Comparison of ENCODE assay signal across 13 cellular contexts in the genomic region with DNA sequence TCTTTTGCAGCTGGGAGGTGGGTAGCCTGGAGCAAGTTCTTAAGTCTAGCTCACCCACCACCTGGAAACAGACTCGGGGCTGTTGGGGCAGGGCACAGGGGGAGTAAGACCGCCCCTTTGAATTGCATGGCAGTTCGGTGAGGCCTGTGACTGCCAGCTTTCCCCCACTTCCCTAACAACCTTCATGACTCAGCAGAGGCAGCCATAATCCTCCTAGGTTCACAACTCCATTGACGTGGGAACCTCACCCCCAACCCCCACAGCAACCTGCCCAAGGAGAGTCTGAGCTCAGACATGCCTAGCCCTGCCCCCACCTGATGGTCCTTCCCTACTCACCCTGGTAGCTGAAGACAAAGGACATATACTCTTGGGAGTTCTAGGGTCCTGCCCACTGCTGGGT.
A peak's percentile ranks its signal among the peaks of the same experiment; 100 is the strongest.
DNase-seq lines count a peak whose midpoint lies in the region; ATAC-seq, FAIRE-seq and TF ChIP-seq lines count a peak whose summit lies in the region.
"Had no signal": no experiment of that assay in that cellular context is flagged by ENCODE, and none has a peak within 500 bp of the region (broad histone marks: within the 10 kb centered on the region; RNA-seq: fewer than 3 reads in every experiment).

No MANE protein-coding gene starts in this region.

- no peak for TF ChIP-seq CTCF in D721Med (IDR thresholded peaks at IDR 0.05; ENCODE audit: insufficient read depth, missing control alignments)

- POLR2A ChIA-PET in naive thymus-derived CD8-positive, alpha-beta T cell (lab: Charles Lee): interaction anchor here (1.2 to 1.6 kb wide), 2 partner anchors 39 to 88 kb away, joined by 4 read pairs; a partner anchor contains a TSS

- no peaks in the 10 kb centered on the region for H3K27me3 Mint-ChIP-seq in activated naive CD8-positive, alpha-beta T cell treated with anti-CD3 and anti-CD28 coated beads for 36 hours
- no peaks in the 10 kb centered on the region for H3K27me3 Mint-ChIP-seq in naive thymus-derived CD8-positive, alpha-beta T cell

- H3K4me1 Mint-ChIP-seq in activated naive CD8-positive, alpha-beta T cell treated with anti-CD3 and anti-CD28 coated beads for 36 hours: peaks cover 46% of the 10 kb centered on the region
- peaks cover 50 to 82% (median 74%) of the 10 kb centered on the region in 4 donors for H3K4me1 Mint-ChIP-seq in naive thymus-derived CD8-positive, alpha-beta T cell
- H3K4me1 Mint-ChIP-seq: CD14-positive monocyte had no signal

- peaks cover 26% of the 10 kb centered on the region for H3K9me3 Mint-ChIP-seq in activated naive CD8-positive, alpha-beta T cell treated with anti-CD3 and anti-CD28 coated beads for 36 hours
- H3K9me3 Mint-ChIP-seq in naive thymus-derived CD8-positive, alpha-beta T cell: peaks cover 0 to 20% (median 5%) of the 10 kb centered on the region in 9 donors

- peak; percentile 62 for FAIRE-seq in urothelium cell line (lab: Jason Lieb, UNC)
- FAIRE-seq in D721Med (lab: Jason Lieb, UNC): no peak
- FAIRE-seq: A549, HepG2, HTR-8/SVneo had no signal

- no peak overlapping the region for H3K4me3 Mint-ChIP-seq in activated naive CD8-positive, alpha-beta T cell treated with anti-CD3 and anti-CD28 coated beads for 36 hours
- H3K4me3 Mint-ChIP-seq in naive thymus-derived CD8-positive, alpha-beta T cell: peak overlapping the region in 5 of 10 donors; percentile 11 to 42 (median 30)
- H3K4me3 Mint-ChIP-seq: CD14-positive monocyte had no signal

- DNase-seq in NCI-H69 (lab: John Stamatoyannopoulos, UW) (peak; percentile 25), urothelium cell line (ENCODE audit: low spot score) (no peak), D721Med (ENCODE audit: insufficient read length, low spot score) (no peak), NCI-H1436 (lab: John Stamatoyannopoulos, UW) (no peak)
- no peak for DNase-seq in activated naive CD8-positive, alpha-beta T cell treated with anti-CD3 and anti-CD28 coated beads for 36 hours
- DNase-seq in naive thymus-derived CD8-positive, alpha-beta T cell: no peak
- DNase-seq: DMS 273 treated with DMSO at 0.1 percent for 48 hours, GOT3 had no signal

- peaks cover 75% of the 10 kb centered on the region for H3K36me3 Mint-ChIP-seq in activated naive CD8-positive, alpha-beta T cell treated with anti-CD3 and anti-CD28 coated beads for 36 hours
- H3K36me3 Mint-ChIP-seq in naive thymus-derived CD8-positive, alpha-beta T cell: peaks cover 16 to 64% (median 42%) of the 10 kb centered on the region in 3 donors
- H3K36me3 Mint-ChIP-seq: CD14-positive monocyte had no signal

- peak overlapping the region; percentile 10 for H3K27ac Mint-ChIP-seq in activated naive CD8-positive, alpha-beta T cell treated with anti-CD3 and anti-CD28 coated beads for 36 hours
- H3K27ac Mint-ChIP-seq in naive thymus-derived CD8-positive, alpha-beta T cell: peak overlapping the region in 9 of 10 donors; percentile 24 to 82 (median 68)

- ATAC-seq in naive thymus-derived CD8-positive, alpha-beta T cell: no peak
- no peak for ATAC-seq in SK-N-SH treated with all-trans-retinoic acid at 6 μM for 48 hours
- ATAC-seq: A549, HepG2 had no signal

TF ChIP-seq in SK-N-SH treated with all-trans-retinoic acid at 6 μM for 48 hours, 23 proteins besides CTCF, POLR2A, EP300 and RAD21:
- TF ChIP-seq, protein P1, sequence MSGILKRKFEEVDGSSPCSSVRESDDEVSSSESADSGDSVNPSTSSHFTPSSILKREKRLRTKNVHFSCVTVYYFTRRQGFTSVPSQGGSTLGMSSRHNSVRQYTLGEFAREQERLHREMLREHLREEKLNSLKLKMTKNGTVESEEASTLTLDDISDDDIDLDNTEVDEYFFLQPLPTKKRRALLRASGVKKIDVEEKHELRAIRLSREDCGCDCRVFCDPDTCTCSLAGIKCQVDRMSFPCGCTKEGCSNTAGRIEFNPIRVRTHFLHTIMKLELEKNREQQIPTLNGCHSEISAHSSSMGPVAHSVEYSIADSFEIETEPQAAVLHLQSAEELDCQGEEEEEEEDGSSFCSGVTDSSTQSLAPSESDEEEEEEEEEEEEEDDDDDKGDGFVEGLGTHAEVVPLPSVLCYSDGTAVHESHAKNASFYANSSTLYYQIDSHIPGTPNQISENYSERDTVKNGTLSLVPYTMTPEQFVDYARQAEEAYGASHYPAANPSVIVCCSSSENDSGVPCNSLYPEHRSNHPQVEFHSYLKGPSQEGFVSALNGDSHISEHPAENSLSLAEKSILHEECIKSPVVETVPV (CRISPR knock-in tag; IDR thresholded peaks at IDR 0.05): no peak
- no peak for TF ChIP-seq PPARA (CRISPR knock-in tag; IDR thresholded peaks at IDR 0.05; ENCODE audit: borderline replicate concordance)
